ENCODE assay signal across 9 cellular contexts in genomic region chr10:57288754-57289153, GRCh38.
"Had no signal": no experiment of that assay in that cellular context is flagged by ENCODE, and none has a peak within 500 bp of the region (broad histone marks: within the 10 kb centered on the region; RNA-seq: fewer than 3 reads in every experiment).

No MANE protein-coding gene starts in this region.

- DNase-seq: H9, HCEC 1CT, IMR-90, KBM-7 had no signal

- H3K9ac ChIP-seq: KMS-11 had no signal

- H3K4me3 ChIP-seq: GM23338 had no signal

- FAIRE-seq: H1, H54, HTR-8/SVneo had no signal

- H3K27ac ChIP-seq: KMS-11 had no signal

- ATAC-seq: GM23338 had no signal

- H3K4me2 ChIP-seq: GM23338, KMS-11 had no signal

- H2AFZ ChIP-seq: GM23338 had no signal
